ENCODE assay signal across 9 cellular contexts in genomic region chr1:1783320-1783719, GRCh38. TPM values are rescaled to one million over a fixed set of nuclear protein-coding genes. Genes with fewer than 3 reads are reported as not detected.
DNase-seq lines count a peak whose midpoint lies in the region; ATAC-seq, FAIRE-seq and TF ChIP-seq lines count a peak whose summit lies in the region.
"Had no signal": no experiment of that assay in that cellular context is flagged by ENCODE, and none has a peak within 500 bp of the region (broad histone marks: within the 10 kb centered on the region; RNA-seq: fewer than 3 reads in every experiment).

No MANE protein-coding gene starts in this region.

- H2AFZ ChIP-seq in astrocyte (ENCODE audit: low read depth, low read length), result no peak overlapping the region

- H3K9ac ChIP-seq in astrocyte (ENCODE audit: low read length), result no peak overlapping the region

- TF ChIP-seq CTCF in right atrium auricular region (IDR thresholded peaks at IDR 0.05), result no peak
- TF ChIP-seq CTCF in astrocyte (IDR thresholded peaks at IDR 0.05; ENCODE audit: insufficient read depth, low read depth, low read length), result no peak
- no peak for TF ChIP-seq CTCF in vagina (IDR thresholded peaks at IDR 0.05)

- no peak overlapping the region for H3K4me3 Mint-ChIP-seq in astrocyte (ENCODE audit: unreplicated experiment)

- no peak for TF ChIP-seq POLR2A in vagina (IDR thresholded peaks at IDR 0.05)

- H3K9me3 Mint-ChIP-seq in astrocyte (ENCODE audit: unreplicated experiment), result no peaks in the 10 kb centered on the region

- H3K4me1 ChIP-seq in right atrium auricular region, result peaks cover 0 to 58% of the 10 kb centered on the region in 2 donors
- H3K4me1 ChIP-seq in astrocyte (ENCODE audit: insufficient read depth, low read length), result peaks cover 38% of the 10 kb centered on the region
- H3K4me1 ChIP-seq in muscle layer of duodenum (ENCODE audit: control insufficient read depth in 1 of 2, insufficient read depth in 2 of 2, low read length in 2 of 2), result peaks cover 24 to 32% of the 10 kb centered on the region in 2 donors
- peaks cover 49% of the 10 kb centered on the region for H3K4me1 ChIP-seq in vagina

- peak overlapping the region; percentile 47 for H3K27ac Mint-ChIP-seq in astrocyte (ENCODE audit: unreplicated experiment)

- H3K27me3 Mint-ChIP-seq in astrocyte (ENCODE audit: low read depth, unreplicated experiment), result no peaks in the 10 kb centered on the region

- peak overlapping the region; percentile 69 to 76 for H3K27ac ChIP-seq in right atrium auricular region
- H3K27ac ChIP-seq in astrocyte (ENCODE audit: low read depth, low read length), result no peak overlapping the region
- H3K27ac ChIP-seq in muscle layer of duodenum (ENCODE audit: low read length), result peak overlapping the region; percentile 51
- peak overlapping the region; percentile 80 for H3K27ac ChIP-seq in vagina

- DNase-seq in right atrium auricular region (ENCODE audit: low spot score) (no peak), cardiac septum (ENCODE audit: low spot score) (no peak), astrocyte (ENCODE audit: low read depth) (no peak), vagina (ENCODE audit: extremely low spot score in 2 of 2) (no peak), NCI-H146 (lab: John Stamatoyannopoulos, UW) (no peak)

- intact Hi-C loops in cardiac septum (cut with DNase I) (no loop called here), vagina (cut with DNase I) (no loop called here)

- H3K4me3 ChIP-seq in right atrium auricular region, result no peak overlapping the region
- H3K4me3 ChIP-seq in astrocyte (ENCODE audit: insufficient read depth, low read depth, low read length), result no peak overlapping the region
- no peak overlapping the region for H3K4me3 ChIP-seq in muscle layer of duodenum (ENCODE audit: low read depth in 1 of 2, low read length in 2 of 2)
- no peak overlapping the region for H3K4me3 ChIP-seq in vagina
- H3K4me3 ChIP-seq: testis had no signal

- H3K4me1 Mint-ChIP-seq in astrocyte (ENCODE audit: low read depth, unreplicated experiment), result peaks cover 16% of the 10 kb centered on the region

- FAIRE-seq in astrocyte (lab: Jason Lieb, UNC), result no peak

- peaks cover 18% of the 10 kb centered on the region for H3K79me2 ChIP-seq in astrocyte (ENCODE audit: insufficient read depth, low read length)

- ATAC-seq in GM21423 (IDR thresholded peaks at IDR 0.05; ENCODE audit: unreplicated experiment) (no peak), HG03432 (IDR thresholded peaks at IDR 0.05; ENCODE audit: unreplicated experiment) (no peak)

- H3K4me2 ChIP-seq in astrocyte (ENCODE audit: low read length), result no peak overlapping the region

- H3K27me3 ChIP-seq in right atrium auricular region, result no peaks in the 10 kb centered on the region
- H3K27me3 ChIP-seq in astrocyte (ENCODE audit: insufficient read depth, low read length), result no peaks in the 10 kb centered on the region
- H3K27me3 ChIP-seq in muscle layer of duodenum (ENCODE audit: low read depth, low read length), result no peaks in the 10 kb centered on the region
- no peaks in the 10 kb centered on the region for H3K27me3 ChIP-seq in vagina
- H3K27me3 ChIP-seq: testis had no signal

- peaks cover 8% of the 10 kb centered on the region for H3K36me3 Mint-ChIP-seq in astrocyte (ENCODE audit: low read depth, unreplicated experiment)

- H3K36me3 ChIP-seq in right atrium auricular region, result peaks cover 35% of the 10 kb centered on the region
- H3K36me3 ChIP-seq in astrocyte (ENCODE audit: insufficient read depth, low read length), result peaks cover 26% of the 10 kb centered on the region
- H3K36me3 ChIP-seq in muscle layer of duodenum (ENCODE audit: control insufficient read depth in 1 of 2, insufficient read depth in 2 of 2, low read length in 2 of 2), result peaks cover 25 to 36% of the 10 kb centered on the region in 2 donors
- H3K36me3 ChIP-seq in vagina, result peaks cover 4 to 39% of the 10 kb centered on the region in 2 donors

- H4K20me1 ChIP-seq in astrocyte (ENCODE audit: insufficient read depth, low read length), result peaks cover 72% of the 10 kb centered on the region

- H3K9me3 ChIP-seq in right atrium auricular region, result no peaks in the 10 kb centered on the region
- H3K9me3 ChIP-seq in astrocyte (ENCODE audit: insufficient read depth, low read depth, low read length), result no peaks in the 10 kb centered on the region
- H3K9me3 ChIP-seq in muscle layer of duodenum (ENCODE audit: control insufficient read depth in 1 of 2, low read length in 2 of 2), result no peaks in the 10 kb centered on the region
- H3K9me3 ChIP-seq in vagina, result no peaks in the 10 kb centered on the region
- H3K9me3 ChIP-seq: testis had no signal

RNA-seq across cellular contexts. Expression of gene NADK, which starts 5.0 kb away (rescaled TPM):
- total RNA-seq in right atrium auricular region, result 10 to 100 TPM; 26.5 to 51.5 TPM
- 31.3 TPM for total RNA-seq in cardiac septum
- 83.7 and 87.6 TPM in 2 replicates for total RNA-seq in astrocyte
- total RNA-seq in vagina, result 90.1 TPM

RNA-seq across cellular contexts. Expression of gene CDK11A, which starts 59.2 kb away (rescaled TPM):
- 1 to 10 TPM; 4.3 to 8.2 TPM for total RNA-seq in right atrium auricular region
- 25.8 TPM for total RNA-seq in cardiac septum
- 30.3 and 35.3 TPM in 2 replicates for total RNA-seq in astrocyte
- 35.6 TPM for total RNA-seq in vagina
